ENCODE assay signal across 21 cellular contexts in the genomic region with DNA sequence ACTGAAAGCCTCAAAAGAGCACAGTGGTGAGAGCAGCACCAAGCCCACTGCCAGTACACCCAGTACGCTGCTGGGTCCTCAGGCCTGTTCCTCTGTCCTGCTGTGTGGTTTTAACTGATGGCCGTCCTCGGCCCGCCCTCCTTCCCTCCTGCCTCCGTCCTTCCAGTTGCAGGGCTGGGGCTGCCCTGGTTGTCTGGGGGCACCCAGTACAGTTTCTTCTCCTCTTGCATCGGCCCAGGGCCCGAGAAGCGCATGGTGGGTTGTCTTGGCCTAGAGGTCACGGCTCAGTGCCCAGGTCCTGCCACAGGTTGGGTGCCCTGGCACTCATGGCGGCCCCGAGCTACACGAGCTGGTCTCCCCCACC.
DNase-seq lines count a peak whose midpoint lies in the region; ATAC-seq, FAIRE-seq and TF ChIP-seq lines count a peak whose summit lies in the region.
"Had no signal": no experiment of that assay in that cellular context is flagged by ENCODE, and none has a peak within 500 bp of the region (broad histone marks: within the 10 kb centered on the region; RNA-seq: fewer than 3 reads in every experiment).

No MANE protein-coding gene starts in this region.

- H3K36me3 ChIP-seq in RWPE2 (ENCODE audit: low read depth) (peaks cover 10% of the 10 kb centered on the region), kidney (ENCODE audit: control insufficient read depth in 1 of 2, insufficient read depth in 2 of 2, low read length in 2 of 2) (peaks cover 4 to 17% of the 10 kb centered on the region in 2 donors)

- no peak for ATAC-seq in RWPE2 (ENCODE audit: low read depth)
- ATAC-seq: GM12878 had no signal

- intact Hi-C loops in kidney (cut with DNase I), result no loop called here
- intact Hi-C loops in posterior vena cava (cut with DNase I), result no loop called here

- H3K4me1 ChIP-seq in RWPE2 (ENCODE audit: insufficient read depth, poor library complexity, severe bottlenecking) (no peaks in the 10 kb centered on the region), kidney (ENCODE audit: control insufficient read depth in 1 of 2, insufficient read depth in 1 of 2, low read depth in 1 of 2, low read length in 2 of 2) (peaks cover 0 to 10% of the 10 kb centered on the region in 2 donors)
- H3K4me1 ChIP-seq: BE2C, HAP-1 had no signal

- H3K27me3 ChIP-seq in RWPE2 (ENCODE audit: insufficient read depth, poor library complexity, severe bottlenecking), result no peaks in the 10 kb centered on the region
- H3K27me3 ChIP-seq: BE2C had no signal

- no peaks in the 10 kb centered on the region for H3K9me3 ChIP-seq in RWPE2 (ENCODE audit: severe bottlenecking)
- H3K9me3 ChIP-seq in kidney (ENCODE audit: control insufficient read depth in 1 of 2, low read length in 2 of 2), result no peaks in the 10 kb centered on the region
- H3K9me3 ChIP-seq: BE2C, HAP-1 had no signal

- peak; percentile 25 for DNase-seq in RWPE2 (ENCODE audit: low spot score)
- DNase-seq in kidney, result peak; percentile 25
- peak; percentile 62 for DNase-seq in mesenteric fat pad (ENCODE audit: low spot score)
- DNase-seq in posterior vena cava (ENCODE audit: low spot score), result peak; percentile 35
- DNase-seq in SHP77 (lab: John Stamatoyannopoulos, UW), result no peak
- no peak for DNase-seq in medulla oblongata (ENCODE audit: extremely low spot score)
- DNase-seq in middle frontal gyrus (ENCODE audit: extremely low spot score, low spot score), result no peak
- DNase-seq: ACHN; BE2C; C1 segment of cervical spinal cord; CD4-positive, CD25-positive, alpha-beta regulatory T cell; CD8-positive, alpha-beta memory T cell; COR-L47; DMS 273 treated with DMSO at 0.1 percent for 48 hours; DMS53; DND-41; EL; GM23248 had no signal

- no peak for TF ChIP-seq CTCF in RWPE2 (IDR thresholded peaks at IDR 0.05; ENCODE audit: poor library complexity, severe bottlenecking)
- no peak for TF ChIP-seq CTCF in kidney (IDR thresholded peaks at IDR 0.05; ENCODE audit: borderline replicate concordance, extremely low read depth, insufficient read depth)

- no peak for FAIRE-seq in kidney (lab: Jason Lieb, UNC)
- FAIRE-seq: A204.1, GM12878 had no signal

- H3K4me3 ChIP-seq in RWPE2 (ENCODE audit: severe bottlenecking), result no peak overlapping the region
- no peak overlapping the region for H3K4me3 ChIP-seq in kidney (ENCODE audit: low read length in 2 of 2)
- H3K4me3 ChIP-seq: GM12878, GM23248, HAP-1 had no signal

- H3K9ac ChIP-seq in kidney (ENCODE audit: low read length in 2 of 2), result no peak overlapping the region
- H3K9ac ChIP-seq: GM23248 had no signal

- H3K27ac ChIP-seq in RWPE2 (ENCODE audit: poor library complexity, severe bottlenecking), result no peak overlapping the region
- peak overlapping the region in 1 of 2 donors; percentile 63 for H3K27ac ChIP-seq in kidney (ENCODE audit: low read depth in 2 of 2, low read length in 2 of 2)
- H3K27ac ChIP-seq: GM23248 had no signal

Comparison
In these comparisons a context has a peak if more than half of its experiments do, and no peak if none do; other contexts are left out.
1. DNase-seq: peak in RWPE2 (single experiment), kidney (single experiment), mesenteric fat pad (single experiment) and posterior vena cava (single experiment); none in SHP77 (0 of 2), medulla oblongata (single experiment) and middle frontal gyrus (single experiment).